ENCODE assay signal across 19 cellular contexts in genomic region chr4:24169956-24170355, GRCh38.
DNase-seq lines count a peak whose midpoint lies in the region; ATAC-seq, FAIRE-seq and TF ChIP-seq lines count a peak whose summit lies in the region.
"Had no signal": no experiment of that assay in that cellular context is flagged by ENCODE, and none has a peak within 500 bp of the region (broad histone marks: within the 10 kb centered on the region; RNA-seq: fewer than 3 reads in every experiment).

No MANE protein-coding gene starts in this region.

- FAIRE-seq in RCC 7860 (lab: Jason Lieb, UNC): no peak
- FAIRE-seq: G401.6 had no signal

- no peak for ATAC-seq in HG02763 (IDR thresholded peaks at IDR 0.05; ENCODE audit: unreplicated experiment)

- H3K27me3 ChIP-seq in BE2C: no peaks in the 10 kb centered on the region

- H3K4me1 ChIP-seq in BE2C: no peaks in the 10 kb centered on the region

- no peak for TF ChIP-seq CTCF in BE2C (IDR thresholded peaks at IDR 0.05; ENCODE audit: low read depth, low read length)

- H3K36me3 ChIP-seq in BE2C: no peaks in the 10 kb centered on the region

- DNase-seq in NCI-H1092 (lab: John Stamatoyannopoulos, UW) (peak; percentile 66), NCI-H187 treated with DMSO at 0.1 percent for 48 hours (lab: John Stamatoyannopoulos, UW) (peak; percentile 99), NCI-H345 treated with DMSO at 0.1 percent for 48 hours (lab: John Stamatoyannopoulos, UW; ENCODE audit: unreplicated experiment) (peak; percentile 92), cerebellum (ENCODE audit: low spot score) (peak; percentile 31), RCC 7860 (ENCODE audit: low spot score) (no peak), BE2C (no peak)
- DNase-seq: CD8-positive, alpha-beta memory T cell; DND-41; H7; HFFc6; NCI-H1694; NCI-H526; OCI-M1; RPMI8226; SIG-M5; T-helper 1 cell; T1000 had no signal

- H3K9me3 ChIP-seq in BE2C: no peaks in the 10 kb centered on the region

- no peak overlapping the region for H3K4me3 ChIP-seq in BE2C (ENCODE audit: low read depth, low read length)

Comparison
In these comparisons a context has a peak if more than half of its experiments do, and no peak if none do; other contexts are left out.
1. DNase-seq: peak in NCI-H1092 (single experiment), NCI-H187 treated with DMSO at 0.1 percent for 48 hours (single experiment), NCI-H345 treated with DMSO at 0.1 percent for 48 hours (single experiment) and cerebellum (single experiment); none in RCC 7860 (single experiment) and BE2C (single experiment).